Comparison of ENCODE assay signal across 1 cellular context in the genomic region with DNA sequence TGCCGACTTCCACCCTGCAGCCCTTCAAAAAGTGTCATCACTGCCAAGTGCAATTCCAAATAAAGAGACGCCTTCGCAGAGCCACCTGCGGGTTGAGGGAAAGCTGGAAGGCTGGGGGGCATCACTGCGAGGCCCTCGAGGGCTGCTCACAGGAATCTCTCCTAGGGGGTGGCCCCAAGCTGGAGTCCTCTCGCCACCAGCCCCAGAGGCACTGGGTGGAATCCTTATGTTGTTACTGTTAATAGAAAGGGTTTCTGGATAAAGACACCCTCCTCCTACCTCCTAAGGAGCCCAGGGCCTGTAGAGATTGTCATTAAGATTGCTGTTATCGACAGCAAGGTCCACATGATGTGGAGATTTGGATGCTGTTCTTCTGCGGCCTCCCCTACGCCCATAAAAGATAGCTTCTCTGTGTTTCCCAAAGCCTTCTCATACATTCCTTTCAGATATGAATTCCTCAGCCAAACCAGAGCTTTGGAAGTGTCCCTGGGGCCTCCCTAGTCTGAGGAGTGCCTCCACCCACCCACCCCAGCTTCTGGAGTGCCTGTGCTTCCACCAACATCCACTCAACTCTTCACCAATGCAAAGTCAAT.
TF ChIP-seq lines count a peak whose summit lies in the region.

No MANE protein-coding gene starts in this region.

TF ChIP-seq in HEK293, 187 proteins besides CTCF, POLR2A, EP300 and RAD21 (continued from another document):
- TF ChIP-seq SP3 (tag by site-specific recombination; IDR thresholded peaks at IDR 0.05), result no peak
- no peak for TF ChIP-seq ZNF707 (tag by site-specific recombination; IDR thresholded peaks at IDR 0.05)
- TF ChIP-seq ZNF549 (tag by site-specific recombination; IDR thresholded peaks at IDR 0.05), result no peak
- TF ChIP-seq ZSCAN23 (tag by site-specific recombination; IDR thresholded peaks at IDR 0.05), result no peak
- TF ChIP-seq GLIS1 (tag by site-specific recombination; IDR thresholded peaks at IDR 0.05), result peak; percentile 20; the same call in 1 of the 2 replicates
- TF ChIP-seq, protein P1, sequence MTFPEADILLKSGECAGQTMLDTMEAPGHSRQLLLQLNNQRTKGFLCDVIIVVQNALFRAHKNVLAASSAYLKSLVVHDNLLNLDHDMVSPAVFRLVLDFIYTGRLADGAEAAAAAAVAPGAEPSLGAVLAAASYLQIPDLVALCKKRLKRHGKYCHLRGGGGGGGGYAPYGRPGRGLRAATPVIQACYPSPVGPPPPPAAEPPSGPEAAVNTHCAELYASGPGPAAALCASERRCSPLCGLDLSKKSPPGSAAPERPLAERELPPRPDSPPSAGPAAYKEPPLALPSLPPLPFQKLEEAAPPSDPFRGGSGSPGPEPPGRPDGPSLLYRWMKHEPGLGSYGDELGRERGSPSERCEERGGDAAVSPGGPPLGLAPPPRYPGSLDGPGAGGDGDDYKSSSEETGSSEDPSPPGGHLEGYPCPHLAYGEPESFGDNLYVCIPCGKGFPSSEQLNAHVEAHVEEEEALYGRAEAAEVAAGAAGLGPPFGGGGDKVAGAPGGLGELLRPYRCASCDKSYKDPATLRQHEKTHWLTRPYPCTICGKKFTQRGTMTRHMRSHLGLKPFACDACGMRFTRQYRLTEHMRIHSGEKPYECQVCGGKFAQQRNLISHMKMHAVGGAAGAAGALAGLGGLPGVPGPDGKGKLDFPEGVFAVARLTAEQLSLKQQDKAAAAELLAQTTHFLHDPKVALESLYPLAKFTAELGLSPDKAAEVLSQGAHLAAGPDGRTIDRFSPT (tag by site-specific recombination; IDR thresholded peaks at IDR 0.05), result no peak
- TF ChIP-seq, protein P2, sequence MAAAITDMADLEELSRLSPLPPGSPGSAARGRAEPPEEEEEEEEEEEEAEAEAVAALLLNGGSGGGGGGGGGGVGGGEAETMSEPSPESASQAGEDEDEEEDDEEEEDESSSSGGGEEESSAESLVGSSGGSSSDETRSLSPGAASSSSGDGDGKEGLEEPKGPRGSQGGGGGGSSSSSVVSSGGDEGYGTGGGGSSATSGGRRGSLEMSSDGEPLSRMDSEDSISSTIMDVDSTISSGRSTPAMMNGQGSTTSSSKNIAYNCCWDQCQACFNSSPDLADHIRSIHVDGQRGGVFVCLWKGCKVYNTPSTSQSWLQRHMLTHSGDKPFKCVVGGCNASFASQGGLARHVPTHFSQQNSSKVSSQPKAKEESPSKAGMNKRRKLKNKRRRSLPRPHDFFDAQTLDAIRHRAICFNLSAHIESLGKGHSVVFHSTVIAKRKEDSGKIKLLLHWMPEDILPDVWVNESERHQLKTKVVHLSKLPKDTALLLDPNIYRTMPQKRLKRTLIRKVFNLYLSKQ (tag by site-specific recombination; IDR thresholded peaks at IDR 0.05; ENCODE audit: borderline replicate concordance), result no peak
